ENCODE assay signal across 1 cellular context in genomic region chr14:68099348-68100045, GRCh38.
TF ChIP-seq lines count a peak whose summit lies in the region.

No MANE protein-coding gene starts in this region.

TF ChIP-seq in IMR-90, 13 proteins besides CTCF, POLR2A, EP300 and RAD21 (continued from another document):
- TF ChIP-seq RCOR1 (IDR thresholded peaks at IDR 0.05; ENCODE audit: insufficient replicate concordance, low read length) (no peak), CEBPB (IDR thresholded peaks at IDR 0.05; ENCODE audit: low read depth, low read length) (no peak)
